In genomic region chr17:6823011-6823442, GRCh38 we compare ENCODE assay signal across 12 cellular contexts. TPM values are rescaled to one million over a fixed set of nuclear protein-coding genes. Genes with fewer than 3 reads are reported as not detected.
DNase-seq lines count a peak whose midpoint lies in the region; ATAC-seq and TF ChIP-seq lines count a peak whose summit lies in the region.
"Had no signal": no experiment of that assay in that cellular context is flagged by ENCODE, and none has a peak within 500 bp of the region (broad histone marks: within the 10 kb centered on the region; RNA-seq: fewer than 3 reads in every experiment).

No MANE protein-coding gene starts in this region.

- H3K79me2 ChIP-seq in hepatocyte, result no peaks in the 10 kb centered on the region

- H3K36me3 ChIP-seq in hepatocyte (replicated peaks; ENCODE audit: insufficient read depth, low read depth) (no peaks in the 10 kb centered on the region), upper lobe of right lung (no peaks in the 10 kb centered on the region), lower lobe of right lung (no peaks in the 10 kb centered on the region)

- H3K9me3 ChIP-seq in hepatocyte (ENCODE audit: low read depth), result no peaks in the 10 kb centered on the region
- H3K9me3 ChIP-seq in upper lobe of right lung, result no peaks in the 10 kb centered on the region
- no peaks in the 10 kb centered on the region for H3K9me3 ChIP-seq in lower lobe of right lung

- intact Hi-C loops in upper lobe of right lung (cut with DNase I), result no loop called here
- intact Hi-C loops in lower lobe of right lung (cut with DNase I), result no loop called here

- no peaks in the 10 kb centered on the region for H4K20me1 ChIP-seq in hepatocyte (ENCODE audit: insufficient read depth, poor library complexity, severe bottlenecking)

- peak; percentile 77 for DNase-seq in HPDE6-E6E7 (ENCODE audit: extremely low spot score)
- DNase-seq in astrocyte of the hippocampus (ENCODE audit: low read depth, low spot score), result peak; percentile 63
- DNase-seq in hepatocyte (ENCODE audit: low spot score), result peak; percentile 26
- no peak for DNase-seq in upper lobe of right lung
- DNase-seq in activated effector memory CD4-positive, alpha-beta T cell treated with anti-CD3 and anti-CD28 coated beads, Interleukin-2, amount 50 U/mL, for 16 hours, result no peak
- no peak for DNase-seq in superior temporal gyrus (ENCODE audit: extremely low spot score)
- DNase-seq in lower lobe of right lung, result no peak
- DNase-seq: effector CD4-positive, alpha-beta T cell; right cardiac atrium had no signal

- ATAC-seq in upper lobe of right lung (peak; percentile 36), lower lobe of right lung (no peak)
- ATAC-seq: right cardiac atrium had no signal

- no peak for TF ChIP-seq CTCF in hepatocyte (IDR thresholded peaks at IDR 0.05; ENCODE audit: poor library complexity)
- no peak for TF ChIP-seq CTCF in upper lobe of right lung (IDR thresholded peaks at IDR 0.05)
- TF ChIP-seq CTCF in lower lobe of right lung (IDR thresholded peaks at IDR 0.05), result no peak

- no peaks in the 10 kb centered on the region for H3K9me2 ChIP-seq in hepatocyte (replicated peaks; ENCODE audit: insufficient read depth)

- H3K4me1 ChIP-seq in hepatocyte (ENCODE audit: insufficient read depth), result no peaks in the 10 kb centered on the region
- H3K4me1 ChIP-seq in upper lobe of right lung, result no peaks in the 10 kb centered on the region
- no peaks in the 10 kb centered on the region for H3K4me1 ChIP-seq in lower lobe of right lung

- no peak overlapping the region for H3K4me2 ChIP-seq in hepatocyte

- H3K4me3 ChIP-seq in hepatocyte (no peak overlapping the region), upper lobe of right lung (no peak overlapping the region), lower lobe of right lung (no peak overlapping the region)

- H3K27ac ChIP-seq in hepatocyte, result peak overlapping the region; percentile 17
- H3K27ac ChIP-seq in upper lobe of right lung, result no peak overlapping the region
- H3K27ac ChIP-seq in lower lobe of right lung, result no peak overlapping the region

- no peak overlapping the region for H2AFZ ChIP-seq in hepatocyte

- H3K27me3 ChIP-seq in hepatocyte (no peaks in the 10 kb centered on the region), upper lobe of right lung (peaks cover 1% of the 10 kb centered on the region), lower lobe of right lung (ENCODE audit: low read depth) (peaks cover 5% of the 10 kb centered on the region)

RNA-seq across cellular contexts. Expression of gene TEKT1, which starts 8.5 kb away (rescaled TPM):
- total RNA-seq in hepatocyte (0.07 TPM in 1 of 2 replicates, not detected in the other), upper lobe of right lung (not detected), lower lobe of right lung (9.7 TPM)
- polyA plus RNA-seq in hepatocyte, result not detected in 2 replicates
- total RNA-seq: right cardiac atrium, SK-MEL-5, subcutaneous adipose tissue had no signal
- polyA plus RNA-seq: adipose tissue, right cardiac atrium had no signal

RNA-seq across cellular contexts. Expression of gene FBXO39, which starts 47.0 kb away (rescaled TPM):
- total RNA-seq in hepatocyte, result not detected in 2 replicates
- polyA plus RNA-seq in hepatocyte, result 0.28 TPM in 1 of 2 replicates, not detected in the other
- total RNA-seq in upper lobe of right lung, result 0.49 TPM
- not detected for total RNA-seq in lower lobe of right lung
- total RNA-seq: SK-MEL-5 had no signal

Comparison
In these comparisons a context has a peak if more than half of its experiments do, and no peak if none do; other contexts are left out.
1. DNase-seq: peak in HPDE6-E6E7 (single experiment), astrocyte of the hippocampus (single experiment) and hepatocyte (single experiment); none in upper lobe of right lung (single experiment), activated effector memory CD4-positive, alpha-beta T cell treated with anti-CD3 and anti-CD28 coated beads, Interleukin-2, amount 50 U/mL, for 16 hours (single experiment), superior temporal gyrus (single experiment) and lower lobe of right lung (single experiment).
2. RNA of gene TEKT1, which starts 8.5 kb away (total RNA-seq): 9.7 TPM in lower lobe of right lung (single experiment); 0.07 TPM in hepatocyte and not detected in upper lobe of right lung (single experiment); every median in the first group is over 10 times any median in the second.